15 cellular contexts compared by ENCODE assay signal in the genomic region with DNA sequence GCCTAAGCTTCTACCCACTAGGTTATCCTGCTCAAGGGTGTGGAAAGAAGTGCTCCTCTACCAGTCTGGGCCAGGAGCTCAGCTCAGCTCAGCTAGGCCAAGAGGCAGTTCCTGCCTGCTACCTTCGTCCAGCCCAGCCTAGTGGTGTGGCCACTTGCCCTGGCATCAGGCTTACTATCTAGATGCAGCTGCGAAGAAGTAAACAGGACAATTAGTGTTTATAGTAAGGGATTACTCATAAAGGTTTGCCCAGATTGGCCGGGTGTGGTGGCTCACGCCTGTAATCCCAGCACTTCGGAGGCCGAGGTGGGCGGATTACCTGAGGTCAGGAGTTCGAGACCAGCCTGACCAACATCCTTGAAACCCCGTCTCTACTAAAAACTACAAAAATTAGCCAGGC. TPM values are rescaled to one million over a fixed set of nuclear protein-coding genes. Genes with fewer than 3 reads are reported as not detected.
DNase-seq lines count a peak whose midpoint lies in the region; ATAC-seq and TF ChIP-seq lines count a peak whose summit lies in the region.
"Had no signal": no experiment of that assay in that cellular context is flagged by ENCODE, and none has a peak within 500 bp of the region (broad histone marks: within the 10 kb centered on the region; RNA-seq: fewer than 3 reads in every experiment).

No MANE protein-coding gene starts in this region.

- POLR2A ChIA-PET in RWPE1 (lab: Yijun Ruan, JAX; ENCODE audit: low non-redundant PET) = no interaction called here

- H3K27ac Mint-ChIP-seq in activated T-cell treated with anti-CD3 and anti-CD28 coated beads, Interleukin-2, amount 50 U/mL, for 72 hours = peak overlapping the region; percentile 98

- no peaks in the 10 kb centered on the region for H3K9me3 ChIP-seq in esophagus squamous epithelium
- no peaks in the 10 kb centered on the region for H3K9me3 ChIP-seq in ovary
- no peaks in the 10 kb centered on the region for H3K9me3 ChIP-seq in stomach
- H3K9me3 ChIP-seq: SK-N-SH had no signal

- no peak for DNase-seq in activated T-cell treated with anti-CD3 and anti-CD28 coated beads, Interleukin-2, amount 50 U/mL, for 72 hours
- DNase-seq in activated T-cell treated with anti-CD3 and anti-CD28 coated beads, Interleukin-2, amount 50 U/mL, for 48 hours = no peak
- DNase-seq in RWPE1 (ENCODE audit: low spot score) = no peak
- no peak for DNase-seq in esophagus squamous epithelium (lab: John Stamatoyannopoulos, UW)
- no peak for DNase-seq in ovary
- DNase-seq in stomach = no peak
- no peak for DNase-seq in NCI-H146 treated with DMSO at 0.1 percent for 48 hours (lab: John Stamatoyannopoulos, UW; ENCODE audit: unreplicated experiment)
- DNase-seq: effector CD8-positive, alpha-beta T cell; NCI-H2081 treated with DMSO at 0.1 percent for 48 hours; NK-92 treated with Interleukin-12 subunit alpha and Interleukin-12 subunit beta, amount 100 ng/mL, for 24 hours; SK-N-SH had no signal

- H3K27ac ChIP-seq in RWPE1 (peak overlapping the region; percentile 41), esophagus squamous epithelium (peak overlapping the region; percentile 13 to 85 (median 66)), temporal lobe (ENCODE audit: low read depth, low read length) (peak overlapping the region; percentile 64), ovary (peak overlapping the region in 1 of 2 donors; percentile 4), stomach (peak overlapping the region in 2 of 5 donors; percentile 42 to 68)
- H3K27ac ChIP-seq: neural progenitor cell had no signal

- intact Hi-C loops in esophagus squamous epithelium (cut with DNase I) = no loop called here
- intact Hi-C loops in ovary (cut with DNase I) = loop anchor here in 1 of 4 donors (5.0 kb wide), 1 partner anchor 101 kb away; no protein-coding TSS in a partner anchor
- intact Hi-C loops in stomach (cut with DNase I; ENCODE audit: low total_unique reads) = no loop called here

- WGBS in esophagus squamous epithelium, 2 donors = 55 to 60% methylated on average over 3 to 4 of the region's 9 CpGs
- 71 to 82% (median 80%) methylated on average over 9 of the region's 9 CpGs for WGBS in ovary, 3 donors
- 65 to 81% (median 71%) methylated on average over 9 of the region's 9 CpGs for WGBS in stomach, 5 donors

- no peak for TF ChIP-seq POLR2A in esophagus squamous epithelium (IDR thresholded peaks at IDR 0.05)
- TF ChIP-seq POLR2A in ovary (IDR thresholded peaks at IDR 0.05) = no peak
- no peak for TF ChIP-seq POLR2A in stomach (IDR thresholded peaks at IDR 0.05)

- peaks cover 0 to 12% (median 0%) of the 10 kb centered on the region in 3 donors for H3K36me3 ChIP-seq in esophagus squamous epithelium
- H3K36me3 ChIP-seq in ovary = no peaks in the 10 kb centered on the region
- H3K36me3 ChIP-seq in stomach = peaks cover 5 to 58% (median 47%) of the 10 kb centered on the region in 4 donors
- H3K36me3 ChIP-seq: neural progenitor cell had no signal

- H3K4me1 ChIP-seq in esophagus squamous epithelium = peaks cover 18 to 71% (median 46%) of the 10 kb centered on the region in 3 donors
- H3K4me1 ChIP-seq in ovary (ENCODE audit: insufficient read depth) = peaks cover 5% of the 10 kb centered on the region
- peaks cover 5 to 47% (median 26%) of the 10 kb centered on the region in 4 donors for H3K4me1 ChIP-seq in stomach

- H3K4me3 ChIP-seq in esophagus squamous epithelium (no peak overlapping the region), ovary (no peak overlapping the region), stomach (no peak overlapping the region)
- H3K4me3 ChIP-seq: GM12878, neural progenitor cell, smooth muscle cell had no signal

- H3K4me1 Mint-ChIP-seq in activated T-cell treated with anti-CD3 and anti-CD28 coated beads, Interleukin-2, amount 50 U/mL, for 72 hours (ENCODE audit: low read depth) = peaks cover 69% of the 10 kb centered on the region

- no peaks in the 10 kb centered on the region for H3K9me3 Mint-ChIP-seq in activated T-cell treated with anti-CD3 and anti-CD28 coated beads, Interleukin-2, amount 50 U/mL, for 72 hours
- H3K9me3 Mint-ChIP-seq: neural progenitor cell had no signal

- H3K36me3 Mint-ChIP-seq in activated T-cell treated with anti-CD3 and anti-CD28 coated beads, Interleukin-2, amount 50 U/mL, for 72 hours (ENCODE audit: insufficient read depth in 2 of 2) = peaks cover 9 to 28% of the 10 kb centered on the region in 2 donors

- H3K27me3 Mint-ChIP-seq in activated T-cell treated with anti-CD3 and anti-CD28 coated beads, Interleukin-2, amount 50 U/mL, for 72 hours (ENCODE audit: low read depth) = no peaks in the 10 kb centered on the region

- CTCF ChIA-PET in RWPE1 (lab: Yijun Ruan, JAX) = interaction anchor here (1.1 to 1.7 kb wide), 2 partner anchors 97 to 349 kb away, joined by 3 to 7 read pairs; no protein-coding TSS in a partner anchor

- H3K27me3 ChIP-seq in esophagus squamous epithelium (no peaks in the 10 kb centered on the region), ovary (no peaks in the 10 kb centered on the region), stomach (no peaks in the 10 kb centered on the region)
- H3K27me3 ChIP-seq: neural progenitor cell had no signal

- no peak for ATAC-seq in activated T-cell treated with anti-CD3 and anti-CD28 coated beads, Interleukin-2, amount 50 U/mL, for 72 hours (replicated peaks in 1 of 2)
- ATAC-seq: GM12878 had no signal

- H3K4me3 Mint-ChIP-seq in activated T-cell treated with anti-CD3 and anti-CD28 coated beads, Interleukin-2, amount 50 U/mL, for 72 hours = peak overlapping the region in 1 of 2 donors; percentile 51
- H3K4me3 Mint-ChIP-seq: neural progenitor cell had no signal

- TF ChIP-seq EP300 in ovary (IDR thresholded peaks at IDR 0.05) = no peak
- no peak for TF ChIP-seq EP300 in stomach (IDR thresholded peaks at IDR 0.05)

- no peak for TF ChIP-seq CTCF in RWPE1 (conservative IDR thresholded peaks at IDR 0.05; ENCODE audit: low read depth)
- no peak for TF ChIP-seq CTCF in esophagus squamous epithelium (IDR thresholded peaks at IDR 0.05)
- no peak for TF ChIP-seq CTCF in ovary (IDR thresholded peaks at IDR 0.05)
- TF ChIP-seq CTCF in stomach (IDR thresholded peaks at IDR 0.05) = no peak

RNA-seq across cellular contexts. Expression of a gene that starts 12.8 kb away (rescaled TPM):
- 1 to 10 TPM; 3.3 to 3.5 TPM for total RNA-seq in activated T-cell treated with anti-CD3 and anti-CD28 coated beads, Interleukin-2, amount 50 U/mL, for 72 hours
- total RNA-seq in esophagus squamous epithelium = 1 to 10 TPM; 1.5 to 5.9 (median 5.5) TPM
- 3.7 TPM for total RNA-seq in temporal lobe
- total RNA-seq in ovary = 1 to 10 TPM; 2.1 to 4.7 (median 3.3) TPM
- 1 to 10 TPM; 6.5 to 6.7 TPM for polyA plus RNA-seq in ovary
- total RNA-seq in stomach = 1 to 10 TPM in 1 of 5 donors, under 1 TPM in 1, not detected in 3; 0.92 to 3.6 TPM
- 10 to 100 TPM in 1 of 3 donors, 1 to 10 TPM in 2; 5.4 to 10.1 (median 8.6) TPM for polyA plus RNA-seq in stomach

RNA-seq across cellular contexts. Expression of a gene that starts 21.7 kb away (rescaled TPM):
- total RNA-seq in activated T-cell treated with anti-CD3 and anti-CD28 coated beads, Interleukin-2, amount 50 U/mL, for 72 hours = 1 to 10 TPM; 3.1 to 4.6 TPM
- total RNA-seq in esophagus squamous epithelium (1 to 10 TPM in 3 of 4 donors, under 1 TPM in 1; 0.95 to 1.8 (median 1.0) TPM), temporal lobe (0.49 TPM), ovary (1 to 10 TPM in 4 of 7 donors, under 1 TPM in 3; 0.60 to 2.0 (median 1.0) TPM), stomach (under 1 TPM in 2 of 5 donors, not detected in 3; 0.73 to 0.89 TPM)
- polyA plus RNA-seq in ovary (1 to 10 TPM in 1 of 2 donors, under 1 TPM in 1; 0.65 to 1.0 TPM), stomach (under 1 TPM; 0.55 to 0.76 (median 0.56) TPM)

RNA-seq across cellular contexts. Expression of a gene that starts 22.7 kb away (rescaled TPM):
- total RNA-seq in activated T-cell treated with anti-CD3 and anti-CD28 coated beads, Interleukin-2, amount 50 U/mL, for 72 hours = 10 to 100 TPM; 46.1 to 73.7 TPM
- 1 to 10 TPM in 3 of 4 donors, under 1 TPM in 1; 0.53 to 6.9 (median 3.9) TPM for total RNA-seq in esophagus squamous epithelium
- total RNA-seq in temporal lobe = 45.2 TPM
- total RNA-seq in ovary = 10 to 100 TPM in 6 of 7 donors, 1 to 10 TPM in 1; 5.2 to 31.0 (median 22.4) TPM
- 10 to 100 TPM; 11.1 to 35.6 TPM for polyA plus RNA-seq in ovary
- 10 to 100 TPM in 1 of 5 donors, 1 to 10 TPM in 1, under 1 TPM in 2, not detected in 1; under 0.01 to 12.1 (median 1.6) TPM for total RNA-seq in stomach
- polyA plus RNA-seq in stomach = 1 to 10 TPM; 1.8 to 4.1 (median 2.7) TPM

RNA-seq across cellular contexts. Expression of a gene that starts 26.9 kb away (rescaled TPM):
- 10 to 100 TPM; 19.7 to 27.3 TPM for total RNA-seq in activated T-cell treated with anti-CD3 and anti-CD28 coated beads, Interleukin-2, amount 50 U/mL, for 72 hours
- total RNA-seq in esophagus squamous epithelium = 10 to 100 TPM in 1 of 4 donors, 1 to 10 TPM in 1, under 1 TPM in 2; 0.49 to 11.0 (median 2.0) TPM
- not detected for total RNA-seq in temporal lobe
- total RNA-seq in ovary = 1 to 10 TPM in 3 of 7 donors, under 1 TPM in 3, not detected in 1; 0.50 to 1.8 (median 1.2) TPM
- polyA plus RNA-seq in ovary = 1 to 10 TPM in 1 of 2 donors, under 1 TPM in 1; 0.91 to 1.7 TPM
- 10 to 100 TPM in 1 of 5 donors, 1 to 10 TPM in 3, not detected in 1; 1.1 to 15.8 (median 1.5) TPM for total RNA-seq in stomach
- 10 to 100 TPM in 2 of 3 donors, 1 to 10 TPM in 1; 7.6 to 14.1 (median 11.1) TPM for polyA plus RNA-seq in stomach
- total RNA-seq: smooth muscle cell had no signal
- polyA plus RNA-seq: SK-N-SH had no signal

RNA-seq across cellular contexts. Expression of a gene that starts 33.6 kb away (rescaled TPM):
- total RNA-seq in activated T-cell treated with anti-CD3 and anti-CD28 coated beads, Interleukin-2, amount 50 U/mL, for 72 hours = 1 to 10 TPM; 1.9 to 2.8 TPM
- total RNA-seq in esophagus squamous epithelium (1 to 10 TPM in 1 of 4 donors, not detected in 3; 6.4 TPM), temporal lobe (not detected), ovary (10 to 100 TPM in 1 of 7 donors, 1 to 10 TPM in 3, under 1 TPM in 1, not detected in 2; 0.10 to 14.5 (median 1.2) TPM), stomach (under 1 TPM in 1 of 5 donors, not detected in 4; 0.37 TPM)
- polyA plus RNA-seq in ovary (under 1 TPM in 1 of 2 donors, not detected in 1; 0.05 TPM), stomach (not detected)
- total RNA-seq: smooth muscle cell had no signal
- polyA plus RNA-seq: SK-N-SH had no signal
